ENCODE assay signal across 30 cellular contexts in the genomic region with DNA sequence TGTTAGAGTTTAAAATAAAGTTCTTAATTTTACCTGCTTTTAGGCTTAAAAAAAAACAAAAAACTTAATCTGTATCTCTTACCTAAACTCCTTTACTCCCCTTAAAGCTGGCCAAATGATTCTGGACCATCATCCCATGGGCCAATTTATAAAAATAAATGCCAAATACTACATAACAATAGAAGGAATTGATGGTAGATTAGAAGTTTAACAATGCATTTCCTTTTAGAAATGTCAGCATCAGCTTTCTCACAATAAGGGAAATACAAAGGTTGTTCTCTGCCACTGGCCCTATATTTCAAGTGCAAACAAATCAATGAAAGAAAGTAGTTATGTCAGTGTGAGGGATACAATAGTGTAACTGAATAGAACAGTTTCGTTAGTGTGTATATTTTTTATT.
"Had no signal": no experiment of that assay in that cellular context is flagged by ENCODE, and none has a peak within 500 bp of the region (broad histone marks: within the 10 kb centered on the region; RNA-seq: fewer than 3 reads in every experiment).

No MANE protein-coding gene starts in this region.

- DNase-seq: hippocampal formation; kidney glomerular epithelial cell; left colon; left lung; midbrain; mucosa of descending colon; naive thymus-derived CD4-positive, alpha-beta T cell; nucleus accumbens; pancreas; posterior cingulate gyrus; retina; right cardiac atrium; stimulated activated CD4-positive, alpha-beta T cell treated with anti-CD3 and anti-CD28 coated beads, Interleukin-12 subunit alpha, Interleukin-12 subunit beta, amount 100 ng/mL, for 4 hours; stimulated activated CD4-positive, alpha-beta T cell treated with anti-CD3 and anti-CD28 coated beads, Interleukin-15, amount 100 ng/mL, for 24 hours; stimulated activated CD4-positive, alpha-beta T cell treated with anti-CD3 and anti-CD28 coated beads, Interleukin-2, amount 100 ng/mL, for 24 hours; stimulated activated CD4-positive, alpha-beta T cell treated with anti-CD3 and anti-CD28 coated beads, Interleukin-4, amount 100 ng/mL, for 1 hour; stimulated activated naive B cell treated with anti-CD40 and anti-IgM and Interleukin-4, amounts not matched to agents 10 μg/mL and 1 μg/mL and 100 μg/mL, for 72 hours; stimulated activated naive CD8-positive, alpha-beta T cell treated with anti-CD3 and anti-CD28 coated beads, Interleukin-15, Interleukin-2, amounts not matched to agents 100 U/mL and 50 U/mL, for 24 hours; stomach; testis; thyroid gland; transverse colon; upper lobe of left lung had no signal

- H3K36me3 Mint-ChIP-seq: memory B cell; naive thymus-derived CD4-positive, alpha-beta T cell; natural killer cell treated with Interleukin-12 subunit alpha and Interleukin-12 subunit beta and Interleukin-15 and Interleukin-18, amount 100 ng/mL, for 72 hours; stimulated activated naive B cell treated with anti-CD40 and anti-IgM and Interleukin-4, amounts not matched to agents 10 μg/mL and 1 μg/mL and 100 μg/mL, for 72 hours had no signal

- H3K4me3 ChIP-seq: left lung, lung, mucosa of descending colon, pancreas, prostate gland, skin epidermis, stomach, testis, thyroid gland, transverse colon, upper lobe of left lung, vagina had no signal

- H3K27ac Mint-ChIP-seq: natural killer cell treated with Interleukin-12 subunit alpha and Interleukin-12 subunit beta and Interleukin-15 and Interleukin-18, amount 100 ng/mL, for 72 hours; stimulated activated naive B cell treated with anti-CD40 and anti-IgM and Interleukin-4, amounts not matched to agents 10 μg/mL and 1 μg/mL and 100 μg/mL, for 72 hours had no signal

- ATAC-seq: left colon; mucosa of descending colon; naive thymus-derived CD4-positive, alpha-beta T cell; natural killer cell treated with Interleukin-12 subunit alpha and Interleukin-12 subunit beta and Interleukin-15 and Interleukin-18, amount 100 ng/mL, for 72 hours; right cardiac atrium; stimulated activated naive B cell treated with anti-CD40 and anti-IgM and Interleukin-4, amounts not matched to agents 10 μg/mL and 1 μg/mL and 100 μg/mL, for 72 hours; stimulated activated naive CD8-positive, alpha-beta T cell treated with anti-CD3 and anti-CD28 coated beads, Interleukin-15, Interleukin-2, amounts not matched to agents 100 U/mL and 50 U/mL, for 24 hours had no signal

- H3K36me3 ChIP-seq: left lung, pancreas, prostate gland, stomach, thyroid gland, transverse colon, upper lobe of left lung, vagina had no signal

- H3K4me1 ChIP-seq: prostate gland, testis had no signal

- H3K27me3 ChIP-seq: pancreas, stomach, testis, thyroid gland, transverse colon, upper lobe of left lung, vagina had no signal

- H3K9me3 ChIP-seq: left lung, mucosa of descending colon, pancreas, prostate gland, stomach, testis, thyroid gland, transverse colon, upper lobe of left lung, vagina had no signal

- H3K27ac ChIP-seq: left lung, pancreas, prostate gland, skin epidermis, testis, thyroid gland, transverse colon, vagina had no signal

- H3K4me3 Mint-ChIP-seq: memory B cell; naive thymus-derived CD4-positive, alpha-beta T cell; natural killer cell treated with Interleukin-12 subunit alpha and Interleukin-12 subunit beta and Interleukin-15 and Interleukin-18, amount 100 ng/mL, for 72 hours; neural crest cell; stimulated activated naive B cell treated with anti-CD40 and anti-IgM and Interleukin-4, amounts not matched to agents 10 μg/mL and 1 μg/mL and 100 μg/mL, for 72 hours had no signal

- H3K9me3 Mint-ChIP-seq: memory B cell; natural killer cell treated with Interleukin-12 subunit alpha and Interleukin-12 subunit beta and Interleukin-15 and Interleukin-18, amount 100 ng/mL, for 72 hours; neural crest cell; stimulated activated naive B cell treated with anti-CD40 and anti-IgM and Interleukin-4, amounts not matched to agents 10 μg/mL and 1 μg/mL and 100 μg/mL, for 72 hours had no signal
